8 cellular contexts compared by ENCODE assay signal in genomic region chr11:64226507-64227051, GRCh38. TPM values are rescaled to one million over a fixed set of nuclear protein-coding genes. Genes with fewer than 3 reads are reported as not detected.
A peak's percentile ranks its signal among the peaks of the same experiment; 100 is the strongest.
DNase-seq lines count a peak whose midpoint lies in the region; ATAC-seq and TF ChIP-seq lines count a peak whose summit lies in the region.

No MANE protein-coding gene starts in this region.

- peaks cover 58% of the 10 kb centered on the region for H3K36me3 Mint-ChIP-seq in activated T-helper 17 cell treated with anti-CD3 and anti-CD28 coated beads, Interleukin-2, amount 50 U/mL, for 72 hours (ENCODE audit: low read depth)

- TF ChIP-seq EP300 in gastroesophageal sphincter (IDR thresholded peaks at IDR 0.05) (no peak), ovary (IDR thresholded peaks at IDR 0.05) (no peak)

- H3K27me3 ChIP-seq in gastroesophageal sphincter (no peaks in the 10 kb centered on the region), ovary (no peaks in the 10 kb centered on the region)

- TF ChIP-seq CTCF in gastroesophageal sphincter (IDR thresholded peaks at IDR 0.05): peak in 1 of 4 experiments; percentile 4
- TF ChIP-seq CTCF in ovary (IDR thresholded peaks at IDR 0.05): peak in 1 of 3 donors; percentile 7

- no CpG with 5 or more reads among the region's 26 CpGs for WGBS in gastroesophageal sphincter (ENCODE audit: low coverage in 1 of 2), 2 donors
- 10 to 21% (median 12%) methylated on average over 23 to 26 of the region's 26 CpGs for WGBS in ovary, 3 donors

- H3K4me3 Mint-ChIP-seq in activated T-helper 17 cell treated with anti-CD3 and anti-CD28 coated beads, Interleukin-2, amount 50 U/mL, for 72 hours: peak overlapping the region; percentile 91

- H3K4me1 Mint-ChIP-seq in activated T-helper 17 cell treated with anti-CD3 and anti-CD28 coated beads, Interleukin-2, amount 50 U/mL, for 72 hours: no peaks in the 10 kb centered on the region

- H3K9me3 ChIP-seq in gastroesophageal sphincter (no peaks in the 10 kb centered on the region), ovary (no peaks in the 10 kb centered on the region)

- H3K4me3 ChIP-seq in gastroesophageal sphincter (peak overlapping the region; percentile 66 to 88), ovary (peak overlapping the region; percentile 64)

- peak overlapping the region; percentile 85 for H3K27ac Mint-ChIP-seq in activated T-helper 17 cell treated with anti-CD3 and anti-CD28 coated beads, Interleukin-2, amount 50 U/mL, for 72 hours

- H3K27ac ChIP-seq in gastroesophageal sphincter: peak overlapping the region; percentile 83 to 94 (median 88)
- H3K27ac ChIP-seq in ovary: peak overlapping the region; percentile 6 to 62

- ATAC-seq in HG02571 (IDR thresholded peaks at IDR 0.05; ENCODE audit: unreplicated experiment) (peak; percentile 26), gastroesophageal sphincter (peak; percentile 27), HG03175 (IDR thresholded peaks at IDR 0.05; ENCODE audit: unreplicated experiment) (no peak), GM19351 (IDR thresholded peaks at IDR 0.05; ENCODE audit: unreplicated experiment) (no peak)
- ATAC-seq in activated T-helper 17 cell treated with anti-CD3 and anti-CD28 coated beads, Interleukin-2, amount 50 U/mL, for 72 hours (replicated peaks): peak; percentile 66

- H3K9me3 Mint-ChIP-seq in activated T-helper 17 cell treated with anti-CD3 and anti-CD28 coated beads, Interleukin-2, amount 50 U/mL, for 72 hours: no peaks in the 10 kb centered on the region

- intact Hi-C loops in ovary (cut with DNase I): no loop called here

- H3K4me1 ChIP-seq in gastroesophageal sphincter: peaks cover 0 to 66% (median 32%) of the 10 kb centered on the region in 3 donors
- peaks cover 24% of the 10 kb centered on the region for H3K4me1 ChIP-seq in ovary (ENCODE audit: insufficient read depth)

- DNase-seq in DMS79 (lab: John Stamatoyannopoulos, UW) (peak; percentile 72), NOMO-1 treated with DMSO at 0.1 percent for 48 hours (lab: John Stamatoyannopoulos, UW; ENCODE audit: unreplicated experiment) (peak; percentile 48), ovary (peak in 2 of 5 donors; percentile 55)

- TF ChIP-seq POLR2A in gastroesophageal sphincter (IDR thresholded peaks at IDR 0.05) (no peak), ovary (IDR thresholded peaks at IDR 0.05) (no peak)

- H3K36me3 ChIP-seq in gastroesophageal sphincter (peaks cover 0 to 10% of the 10 kb centered on the region in 2 donors), ovary (no peaks in the 10 kb centered on the region)

- H3K27me3 Mint-ChIP-seq in activated T-helper 17 cell treated with anti-CD3 and anti-CD28 coated beads, Interleukin-2, amount 50 U/mL, for 72 hours: no peaks in the 10 kb centered on the region

RNA-seq across cellular contexts. Expression of gene NUDT22, which starts 0.5 kb away (rescaled TPM):
- total RNA-seq in activated T-helper 17 cell treated with anti-CD3 and anti-CD28 coated beads, Interleukin-2, amount 50 U/mL, for 72 hours: 10 to 100 TPM; 77.4 to 98.4 TPM
- 10 to 100 TPM; 36.8 to 53.7 (median 45.8) TPM for total RNA-seq in gastroesophageal sphincter
- total RNA-seq in ovary: 10 to 100 TPM; 31.8 to 52.7 (median 42.2) TPM
- polyA plus RNA-seq in ovary: 10 to 100 TPM in 1 of 2 donors, 1 to 10 TPM in 1; 4.8 to 32.3 TPM

RNA-seq across cellular contexts. Expression of gene TRPT1, which starts 0.6 kb away (rescaled TPM):
- total RNA-seq in activated T-helper 17 cell treated with anti-CD3 and anti-CD28 coated beads, Interleukin-2, amount 50 U/mL, for 72 hours: 10 to 100 TPM; 20.3 to 48.4 TPM
- 10 to 100 TPM; 41.4 to 59.9 (median 50.3) TPM for total RNA-seq in gastroesophageal sphincter
- total RNA-seq in ovary: 10 to 100 TPM; 23.4 to 41.4 (median 32.6) TPM
- 10 to 100 TPM; 16.6 to 37.4 TPM for polyA plus RNA-seq in ovary

RNA-seq across cellular contexts. Expression of gene DNAJC4, which starts 3.8 kb away (rescaled TPM):
- total RNA-seq in activated T-helper 17 cell treated with anti-CD3 and anti-CD28 coated beads, Interleukin-2, amount 50 U/mL, for 72 hours: 10 to 100 TPM; 19.9 to 39.7 TPM
- total RNA-seq in gastroesophageal sphincter (10 to 100 TPM in 3 of 4 donors, 1 to 10 TPM in 1; 7.1 to 33.5 (median 28.9) TPM), ovary (10 to 100 TPM; 25.0 to 62.2 (median 43.1) TPM)
- polyA plus RNA-seq in ovary: 10 to 100 TPM; 28.8 to 69.1 TPM

RNA-seq across cellular contexts. Expression of gene VEGFB, which starts 7.8 kb away (rescaled TPM):
- 10 to 100 TPM; 74.1 to 83.5 TPM for total RNA-seq in activated T-helper 17 cell treated with anti-CD3 and anti-CD28 coated beads, Interleukin-2, amount 50 U/mL, for 72 hours
- 100 to 1,000 TPM in 2 of 4 donors, 10 to 100 TPM in 2; 49.9 to 152 (median 88.6) TPM for total RNA-seq in gastroesophageal sphincter
- 100 to 1,000 TPM in 5 of 7 donors, 10 to 100 TPM in 2; 27.4 to 164 (median 125) TPM for total RNA-seq in ovary
- 100 to 1,000 TPM in 1 of 2 donors, 10 to 100 TPM in 1; 81.9 to 124 TPM for polyA plus RNA-seq in ovary

RNA-seq across cellular contexts. Expression of gene FKBP2, which starts 14.3 kb away (rescaled TPM):
- 10 to 100 TPM; 16.3 to 45.2 TPM for total RNA-seq in activated T-helper 17 cell treated with anti-CD3 and anti-CD28 coated beads, Interleukin-2, amount 50 U/mL, for 72 hours
- total RNA-seq in gastroesophageal sphincter (10 to 100 TPM; 45.5 to 78.3 (median 58.4) TPM), ovary (10 to 100 TPM; 41.4 to 88.0 (median 49.5) TPM)
- polyA plus RNA-seq in ovary: 100 to 1,000 TPM in 1 of 2 donors, 10 to 100 TPM in 1; 25.1 to 132 TPM

Comparison
In these comparisons a context has a peak if more than half of its experiments do, and no peak if none do; other contexts are left out.
1. ATAC-seq: peak in HG02571 (single experiment), activated T-helper 17 cell treated with anti-CD3 and anti-CD28 coated beads, Interleukin-2, amount 50 U/mL, for 72 hours (single experiment) and gastroesophageal sphincter (single experiment); none in HG03175 (single experiment) and GM19351 (single experiment).